In the genomic region with DNA sequence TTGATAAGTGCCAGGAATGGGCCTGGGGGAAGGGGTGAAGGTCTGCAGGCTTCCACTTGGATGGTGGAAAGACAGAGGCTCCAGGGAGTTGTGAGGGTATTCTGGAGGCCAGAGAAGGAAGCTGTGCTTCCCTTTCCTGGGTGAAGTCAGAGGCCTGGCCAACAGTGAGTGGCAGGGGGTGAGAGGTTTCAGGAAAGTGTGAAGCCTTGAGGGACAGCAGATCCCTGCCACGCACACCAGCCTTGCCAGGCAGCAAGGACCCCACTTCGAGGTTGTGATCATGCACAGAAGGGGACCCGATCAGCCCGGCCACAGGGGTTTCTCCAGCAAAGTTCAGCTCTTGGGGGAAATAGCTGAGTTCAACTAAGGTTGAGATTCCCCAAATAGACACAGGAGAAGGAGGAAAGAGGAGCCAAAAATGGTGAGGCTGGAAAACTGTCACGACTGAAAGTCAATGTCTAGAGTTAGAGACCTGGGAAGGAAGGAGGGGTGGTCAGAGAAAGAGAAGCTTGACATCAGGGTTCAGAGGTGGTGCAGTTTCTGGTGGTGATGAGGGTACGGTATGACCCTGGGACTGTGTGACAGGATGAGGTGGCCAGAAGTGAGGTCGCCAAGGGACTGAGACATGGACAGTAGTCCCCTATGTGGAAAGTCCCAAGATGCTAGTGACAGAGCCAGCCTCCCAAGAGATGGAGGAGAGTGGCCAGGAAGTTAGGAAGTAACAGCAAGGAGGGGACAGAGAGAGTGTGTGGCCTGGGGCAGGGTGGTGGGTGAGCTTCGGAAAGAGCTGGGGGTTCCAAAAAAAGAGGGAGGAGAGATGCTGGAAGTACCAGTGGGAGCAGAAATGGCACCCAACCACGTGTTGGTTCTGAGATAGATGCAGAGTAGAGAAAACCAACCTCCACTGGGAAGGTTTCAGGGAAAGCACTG, we compare ENCODE assay signal across 1 cellular context.
TF ChIP-seq lines count a peak whose summit lies in the region.

No MANE protein-coding gene starts in this region.

TF ChIP-seq in IMR-90, 13 proteins besides CTCF, POLR2A, EP300 and RAD21:
- TF ChIP-seq RFX5 (IDR thresholded peaks at IDR 0.05; ENCODE audit: low read depth, low read length), result no peak
- no peak for TF ChIP-seq MAFK (IDR thresholded peaks at IDR 0.05; ENCODE audit: low read depth, low read length)
- no peak for TF ChIP-seq SMC3 (IDR thresholded peaks at IDR 0.05; ENCODE audit: low read depth, low read length)
- TF ChIP-seq MXI1 (IDR thresholded peaks at IDR 0.05; ENCODE audit: borderline replicate concordance, low read depth, low read length), result no peak
- no peak for TF ChIP-seq BHLHE40 (IDR thresholded peaks at IDR 0.05; ENCODE audit: low read depth, low read length)
- no peak for TF ChIP-seq MAZ (IDR thresholded peaks at IDR 0.05; ENCODE audit: borderline replicate concordance, low read depth, low read length)
- no peak for TF ChIP-seq CHD1 (IDR thresholded peaks at IDR 0.05; ENCODE audit: low read depth, low read length)
- no peak for TF ChIP-seq CEBPB (IDR thresholded peaks at IDR 0.05; ENCODE audit: low read depth, low read length)
- TF ChIP-seq RCOR1 (IDR thresholded peaks at IDR 0.05; ENCODE audit: insufficient replicate concordance, low read length), result no peak
- no peak for TF ChIP-seq FOS (IDR thresholded peaks at IDR 0.05; ENCODE audit: low read depth, low read length)
- TF ChIP-seq, protein P1, sequence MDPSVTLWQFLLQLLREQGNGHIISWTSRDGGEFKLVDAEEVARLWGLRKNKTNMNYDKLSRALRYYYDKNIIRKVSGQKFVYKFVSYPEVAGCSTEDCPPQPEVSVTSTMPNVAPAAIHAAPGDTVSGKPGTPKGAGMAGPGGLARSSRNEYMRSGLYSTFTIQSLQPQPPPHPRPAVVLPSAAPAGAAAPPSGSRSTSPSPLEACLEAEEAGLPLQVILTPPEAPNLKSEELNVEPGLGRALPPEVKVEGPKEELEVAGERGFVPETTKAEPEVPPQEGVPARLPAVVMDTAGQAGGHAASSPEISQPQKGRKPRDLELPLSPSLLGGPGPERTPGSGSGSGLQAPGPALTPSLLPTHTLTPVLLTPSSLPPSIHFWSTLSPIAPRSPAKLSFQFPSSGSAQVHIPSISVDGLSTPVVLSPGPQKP (IDR thresholded peaks at IDR 0.05; ENCODE audit: borderline replicate concordance, low read depth, low read length), result no peak
- no peak for TF ChIP-seq NFE2L2 (IDR thresholded peaks at IDR 0.05; ENCODE audit: low read depth, low read length)
- TF ChIP-seq, protein P2, sequence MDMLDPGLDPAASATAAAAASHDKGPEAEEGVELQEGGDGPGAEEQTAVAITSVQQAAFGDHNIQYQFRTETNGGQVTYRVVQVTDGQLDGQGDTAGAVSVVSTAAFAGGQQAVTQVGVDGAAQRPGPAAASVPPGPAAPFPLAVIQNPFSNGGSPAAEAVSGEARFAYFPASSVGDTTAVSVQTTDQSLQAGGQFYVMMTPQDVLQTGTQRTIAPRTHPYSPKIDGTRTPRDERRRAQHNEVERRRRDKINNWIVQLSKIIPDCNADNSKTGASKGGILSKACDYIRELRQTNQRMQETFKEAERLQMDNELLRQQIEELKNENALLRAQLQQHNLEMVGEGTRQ (IDR thresholded peaks at IDR 0.05; ENCODE audit: low read depth, low read length), result no peak
